ENCODE assay signal across 21 cellular contexts in the genomic region with DNA sequence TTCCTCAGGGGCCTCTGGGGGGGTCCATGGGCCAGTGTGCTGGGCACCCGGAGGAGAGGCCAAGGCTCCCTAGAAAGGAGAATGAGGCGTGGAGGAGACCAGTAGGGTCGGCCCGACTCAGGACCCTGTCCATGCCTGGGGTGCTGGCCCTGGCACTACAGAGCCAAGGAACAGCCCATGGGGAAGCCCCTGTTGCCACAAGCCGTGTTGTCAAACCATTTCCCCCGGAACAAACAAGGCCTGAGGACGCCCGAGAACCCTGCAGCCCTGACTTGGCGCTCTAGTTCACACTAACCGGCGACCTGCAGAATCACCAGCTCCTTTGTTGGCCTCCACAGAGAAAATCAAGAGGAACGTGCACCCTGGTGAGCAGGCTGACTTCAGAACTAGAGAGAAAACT. TPM values are rescaled to one million over a fixed set of nuclear protein-coding genes. Genes with fewer than 3 reads are reported as not detected.
DNase-seq lines count a peak whose midpoint lies in the region; ATAC-seq and TF ChIP-seq lines count a peak whose summit lies in the region.
"Had no signal": no experiment of that assay in that cellular context is flagged by ENCODE, and none has a peak within 500 bp of the region (broad histone marks: within the 10 kb centered on the region; RNA-seq: fewer than 3 reads in every experiment).

No MANE protein-coding gene starts in this region.

- TF ChIP-seq CTCF in C4-2B (conservative IDR thresholded peaks at IDR 0.05): no peak
- TF ChIP-seq CTCF in body of pancreas (IDR thresholded peaks at IDR 0.05): no peak

- peaks cover 22% of the 10 kb centered on the region for H3K27me3 Mint-ChIP-seq in IgD-negative memory B cell
- peaks cover 41% of the 10 kb centered on the region for H3K27me3 Mint-ChIP-seq in activated CD4-positive, alpha-beta memory T cell treated with anti-CD3 and anti-CD28 coated beads for 36 hours

- no peak for TF ChIP-seq POLR2A in body of pancreas (IDR thresholded peaks at IDR 0.05)

- WGBS in body of pancreas, 2 donors: 52% methylated on average over 12 of the region's 12 CpGs; no CpG with 5 or more reads in 1 of the 2 donors
- WGBS in neuronal stem cell (ENCODE audit: extremely low coverage in 2 of 2, insufficient read length in 2 of 2, insufficient replicate concordance in 1 of 2), 2 donors: no CpG with 5 or more reads among the region's 12 CpGs

- peak overlapping the region; percentile 47 for H3K14ac ChIP-seq in neuronal stem cell (ENCODE audit: low read length)

- H3K4me1 ChIP-seq in body of pancreas (peaks cover 32% of the 10 kb centered on the region), neuronal stem cell (ENCODE audit: control insufficient read depth in 2 of 2, insufficient read depth in 1 of 2, low read depth in 1 of 2, low read length in 2 of 2) (no peaks in the 10 kb centered on the region)

- no peak overlapping the region for H3K23ac ChIP-seq in neuronal stem cell (ENCODE audit: low read depth, low read length, poor library complexity)

- in situ Hi-C loops in G401 (cut with HindIII; ENCODE audit: low sequenced_read_pairs): no loop called here

- H3K4me3 ChIP-seq in body of pancreas: no peak overlapping the region
- H3K4me3 ChIP-seq in neuronal stem cell (ENCODE audit: low read length in 2 of 2): no peak overlapping the region
- no peak overlapping the region for H3K4me3 ChIP-seq in MG63
- H3K4me3 ChIP-seq: cardiac muscle cell, thoracic aorta had no signal

- H3K27ac Mint-ChIP-seq in IgD-negative memory B cell: peak overlapping the region; percentile 95 to 99 (median 98)
- no peak overlapping the region for H3K27ac Mint-ChIP-seq in activated CD4-positive, alpha-beta memory T cell treated with anti-CD3 and anti-CD28 coated beads for 36 hours
- H3K27ac Mint-ChIP-seq: dendritic cell treated with granulocyte-macrophage colony-stimulating factor and Interleukin-4, amounts not matched to agents 40 ng/mL and 50 ng/mL, for 4 days; T-helper 2 cell treated with Interferon-gamma antibody and Interleukin-4, amounts not matched to agents 5 μg/mL and 100 μg/mL, for 36 hours had no signal

- H3K4me1 Mint-ChIP-seq in IgD-negative memory B cell: peaks cover 21 to 35% (median 30%) of the 10 kb centered on the region in 3 donors
- peaks cover 3% of the 10 kb centered on the region for H3K4me1 Mint-ChIP-seq in activated CD4-positive, alpha-beta memory T cell treated with anti-CD3 and anti-CD28 coated beads for 36 hours (ENCODE audit: low read depth)

- POLR2A ChIA-PET in activated CD4-positive, alpha-beta memory T cell treated with anti-CD3 and anti-CD28 coated beads for 36 hours (lab: Charles Lee): no interaction called here

- peaks cover 3% of the 10 kb centered on the region for H3K79me1 ChIP-seq in neuronal stem cell (ENCODE audit: low read depth, low read length)

- no peak overlapping the region for H4K8ac ChIP-seq in neuronal stem cell (ENCODE audit: low read depth, low read length)

- H3K27ac ChIP-seq in C4-2B (peak overlapping the region; percentile 81), body of pancreas (peak overlapping the region; percentile 16 to 71 (median 65)), neuronal stem cell (replicated peaks; ENCODE audit: low read length) (no peak overlapping the region)
- H3K27ac ChIP-seq: cardiac muscle cell, thoracic aorta, WERI-Rb-1 had no signal

- no peak overlapping the region for H3K9ac ChIP-seq in neuronal stem cell (ENCODE audit: low read depth, low read length, poor library complexity)

- no peak overlapping the region for H3K4me2 ChIP-seq in neuronal stem cell (ENCODE audit: insufficient read depth, low read length, poor library complexity, severe bottlenecking)

- H2BK120ac ChIP-seq in neuronal stem cell (ENCODE audit: low read depth, low read length): no peak overlapping the region

- H3K18ac ChIP-seq in neuronal stem cell (ENCODE audit: low read length): no peak overlapping the region

- no peak overlapping the region for H2BK5ac ChIP-seq in neuronal stem cell (ENCODE audit: low read length)

- no peak overlapping the region for H2AK5ac ChIP-seq in neuronal stem cell (ENCODE audit: low read depth, low read length)

- H3K4ac ChIP-seq in neuronal stem cell (ENCODE audit: low read length): no peak overlapping the region

- H2AFZ ChIP-seq in neuronal stem cell (ENCODE audit: low read length): no peak overlapping the region

- peak; percentile 18 for ATAC-seq in body of pancreas
- ATAC-seq: sciatic nerve had no signal

- no peak overlapping the region for H2BK15ac ChIP-seq in neuronal stem cell (ENCODE audit: low read length)

- no peaks in the 10 kb centered on the region for H3K36me3 ChIP-seq in body of pancreas (replicated peaks in 1 of 2; ENCODE audit: insufficient read depth in 1 of 2, low read depth in 2 of 2)
- H3K36me3 ChIP-seq in neuronal stem cell (replicated peaks in 1 of 2; ENCODE audit: control insufficient read depth in 2 of 2, insufficient read depth in 2 of 2, low read length in 2 of 2): no peaks in the 10 kb centered on the region
- H3K36me3 ChIP-seq in MG63: no peaks in the 10 kb centered on the region
- H3K36me3 ChIP-seq: cardiac muscle cell, thoracic aorta, WERI-Rb-1 had no signal

- peaks cover 0 to 7% (median 0%) of the 10 kb centered on the region in 3 donors for H3K9me3 ChIP-seq in body of pancreas
- peaks cover 6 to 7% of the 10 kb centered on the region in 2 donors for H3K9me3 ChIP-seq in neuronal stem cell (replicated peaks in 1 of 2; ENCODE audit: control insufficient read depth in 2 of 2, insufficient read depth in 1 of 2, low read depth in 1 of 2, low read length in 2 of 2)
- peaks cover 5% of the 10 kb centered on the region; the same call in 1 of the 2 replicates for H3K9me3 ChIP-seq in MG63
- H3K9me3 ChIP-seq: thoracic aorta had no signal

- H4K91ac ChIP-seq in neuronal stem cell (ENCODE audit: low read depth, low read length, poor library complexity): no peak overlapping the region

- CTCF ChIA-PET in activated CD4-positive, alpha-beta memory T cell treated with anti-CD3 and anti-CD28 coated beads for 36 hours (lab: Charles Lee): no interaction called here

- intact Hi-C loops in body of pancreas (cut with DNase I): no loop called here
- intact Hi-C loops in activated CD4-positive, alpha-beta memory T cell treated with anti-CD3 and anti-CD28 coated beads for 36 hours (cut with micrococcal nuclease): no loop called here

- peaks cover 1 to 5% (median 4%) of the 10 kb centered on the region in 3 donors for H3K9me3 Mint-ChIP-seq in IgD-negative memory B cell
- H3K9me3 Mint-ChIP-seq in activated CD4-positive, alpha-beta memory T cell treated with anti-CD3 and anti-CD28 coated beads for 36 hours: peaks cover 6% of the 10 kb centered on the region
- H3K9me3 Mint-ChIP-seq: dendritic cell treated with granulocyte-macrophage colony-stimulating factor and Interleukin-4, amounts not matched to agents 40 ng/mL and 50 ng/mL, for 4 days; T-helper 2 cell treated with Interferon-gamma antibody and Interleukin-4, amounts not matched to agents 5 μg/mL and 100 μg/mL, for 36 hours had no signal

- DNase-seq in body of pancreas (no peak), neuronal stem cell (ENCODE audit: low spot score) (no peak), MG63 (no peak), G401 (ENCODE audit: low spot score) (no peak)
- DNase-seq in activated CD4-positive, alpha-beta memory T cell treated with anti-CD3 and anti-CD28 coated beads for 36 hours: no peak
- DNase-seq: activated CD4-positive, alpha-beta T cell treated with anti-CD3 and anti-CD28 coated beads, Interleukin-2, amount 50 U/mL, for 1 hour; activated naive CD4-positive, alpha-beta T cell treated with Interleukin-2 at 50 U/mL for 16 hours; amygdala; DND-41; glutamatergic neuron; NCI-H1105; stimulated activated CD4-positive, alpha-beta T cell treated with anti-CD3 and anti-CD28 coated beads, Interleukin-15, amount 100 ng/mL, for 24 hours; WERI-Rb-1 had no signal

- H3K27me3 ChIP-seq in body of pancreas (peaks cover 0 to 3% of the 10 kb centered on the region in 2 donors), neuronal stem cell (ENCODE audit: control insufficient read depth in 3 of 3, insufficient read depth in 3 of 3, low read depth in 1 of 3, low read length in 3 of 3) (peaks cover 9 to 72% (median 35%) of the 10 kb centered on the region in 3 experiments), MG63 (peaks cover 28% of the 10 kb centered on the region)

- no peak overlapping the region for H2BK12ac ChIP-seq in neuronal stem cell (ENCODE audit: low read length)

- peaks cover 7% of the 10 kb centered on the region for H3K36me3 Mint-ChIP-seq in IgD-negative memory B cell
- no peaks in the 10 kb centered on the region for H3K36me3 Mint-ChIP-seq in activated CD4-positive, alpha-beta memory T cell treated with anti-CD3 and anti-CD28 coated beads for 36 hours

- peak overlapping the region; percentile 68 to 91 (median 82) for H3K4me3 Mint-ChIP-seq in IgD-negative memory B cell
- no peak overlapping the region for H3K4me3 Mint-ChIP-seq in activated CD4-positive, alpha-beta memory T cell treated with anti-CD3 and anti-CD28 coated beads for 36 hours
- H3K4me3 Mint-ChIP-seq: dendritic cell treated with granulocyte-macrophage colony-stimulating factor and Interleukin-4, amounts not matched to agents 40 ng/mL and 50 ng/mL, for 4 days; T-helper 2 cell treated with Interferon-gamma antibody and Interleukin-4, amounts not matched to agents 5 μg/mL and 100 μg/mL, for 36 hours had no signal

RNA-seq across cellular contexts. Expression of a gene that starts 41.6 kb away (rescaled TPM):
- polyA plus RNA-seq in IgD-negative memory B cell: 10.9 TPM
- 10 to 100 TPM; 35.5 to 42.8 TPM for total RNA-seq in body of pancreas
- polyA plus RNA-seq in neuronal stem cell (2013, experiment 1 of 2): 25.7 TPM
- 25.0 TPM for polyA plus RNA-seq in neuronal stem cell (2013, experiment 2 of 2)
- total RNA-seq in MG63 (2014; rRNA removed; shearing (Covaris generic); ENCODE audit: low replicate concordance): 28.1 and 39.7 TPM in 2 replicates
- total RNA-seq in G401 (2014; rRNA removed; shearing (Covaris generic)): 16.4 and 22.5 TPM in 2 replicates
- 10 to 100 TPM; 10.1 to 10.8 TPM for total RNA-seq in activated CD4-positive, alpha-beta memory T cell treated with anti-CD3 and anti-CD28 coated beads for 36 hours

RNA-seq across cellular contexts. Expression of a gene that starts 48.0 kb away (rescaled TPM):
- polyA plus RNA-seq in IgD-negative memory B cell: not detected
- total RNA-seq in body of pancreas: 1 to 10 TPM in 1 of 2 donors, under 1 TPM in 1; 0.66 to 1.3 TPM
- not detected for polyA plus RNA-seq in neuronal stem cell (2013, experiment 1 of 2)
- not detected for polyA plus RNA-seq in neuronal stem cell (2013, experiment 2 of 2)
- total RNA-seq in MG63 (2014; rRNA removed; shearing (Covaris generic); ENCODE audit: low replicate concordance): not detected in 2 replicates
- 0.37 and 1.0 TPM in 2 replicates for total RNA-seq in G401 (2014; rRNA removed; shearing (Covaris generic))
- total RNA-seq in activated CD4-positive, alpha-beta memory T cell treated with anti-CD3 and anti-CD28 coated beads for 36 hours: not detected
- total RNA-seq: SK-MEL-5, thoracic aorta had no signal
